19 cellular contexts compared by ENCODE assay signal in genomic region chr1:8347635-8348034, GRCh38. TPM values are rescaled to one million over a fixed set of nuclear protein-coding genes. Genes with fewer than 3 reads are reported as not detected.
DNase-seq lines count a peak whose midpoint lies in the region; ATAC-seq, FAIRE-seq and TF ChIP-seq lines count a peak whose summit lies in the region.
"Had no signal": no experiment of that assay in that cellular context is flagged by ENCODE, and none has a peak within 500 bp of the region (broad histone marks: within the 10 kb centered on the region; RNA-seq: fewer than 3 reads in every experiment).

No MANE protein-coding gene starts in this region.

- H3K27me3 ChIP-seq in K562 (ENCODE audit: control insufficient read depth in 2 of 2, insufficient read depth in 2 of 2, low read length in 2 of 2) = peaks cover 33 to 59% of the 10 kb centered on the region in 2 experiments
- H3K27me3 ChIP-seq in trophoblast cell (ENCODE audit: insufficient read depth, low read length) = no peaks in the 10 kb centered on the region
- no peaks in the 10 kb centered on the region for H3K27me3 ChIP-seq in tibial nerve
- H3K27me3 ChIP-seq: cardiac muscle cell had no signal

- H3K36me3 ChIP-seq in K562 (ENCODE audit: control insufficient read depth, insufficient read depth, low read length) (no peaks in the 10 kb centered on the region), trophoblast cell (ENCODE audit: control insufficient read depth in 1 of 2, insufficient read depth in 2 of 2, low read length in 2 of 2) (peaks cover 4 to 9% of the 10 kb centered on the region in 2 experiments), tibial nerve (no peaks in the 10 kb centered on the region)
- H3K36me3 ChIP-seq: cardiac muscle cell had no signal

- in situ Hi-C loops in K562 (cut with MboI) = no loop called here

- peak; percentile 19 for FAIRE-seq in K562 (lab: Jason Lieb, UNC)
- FAIRE-seq: A204.1, islet of Langerhans had no signal

- H2AK5ac ChIP-seq in trophoblast cell (ENCODE audit: low read length) = peak overlapping the region; percentile 76

- H3K9me1 ChIP-seq in K562 (ENCODE audit: control insufficient read depth, insufficient read depth, low read length) = peaks cover 3% of the 10 kb centered on the region

- CTCF ChIA-PET in K562 (lab: Yijun Ruan, JAX; ENCODE audit: low intra/inter-chr PET ratio) = interaction anchor here (0.6 to 5.0 kb wide), 5 partner anchors 138 to 680 kb away, joined by 3 to 35 read pairs (median 8); no protein-coding TSS in a partner anchor

- TF ChIP-seq EP300 in K562 (IDR thresholded peaks at IDR 0.05; ENCODE audit: low read length) = no peak
- no peak for TF ChIP-seq EP300 in tibial nerve (IDR thresholded peaks at IDR 0.05)

- no peak overlapping the region for H3K23ac ChIP-seq in trophoblast cell (ENCODE audit: low read length)

- H3K4me2 ChIP-seq in K562 (ENCODE audit: insufficient read depth, low read length) (no peak overlapping the region), trophoblast cell (ENCODE audit: low read length) (no peak overlapping the region)

- H4K20me1 ChIP-seq in K562 (replicated peaks; ENCODE audit: control insufficient read depth, insufficient read depth, low read length) = peaks cover 34% of the 10 kb centered on the region

- H3K9me3 ChIP-seq in K562 (replicated peaks; ENCODE audit: control insufficient read depth, insufficient read depth, low read depth, low read length) (no peaks in the 10 kb centered on the region), trophoblast cell (ENCODE audit: insufficient read depth, low read depth, low read length) (no peaks in the 10 kb centered on the region), tibial nerve (no peaks in the 10 kb centered on the region)

- BruUV-seq in K562 (replicated peaks; lab: Mats Ljungman, UMichigan) = no TSS peak

- H3K79me2 ChIP-seq in K562 (ENCODE audit: control insufficient read depth, insufficient read depth, low read length) (no peaks in the 10 kb centered on the region), trophoblast cell (ENCODE audit: control insufficient read depth, insufficient read depth, low read length, poor library complexity) (no peaks in the 10 kb centered on the region)

- H2BK120ac ChIP-seq in trophoblast cell (ENCODE audit: insufficient read depth, low read length, poor library complexity) = peak overlapping the region; percentile 83

- ATAC-seq in K562 (peak; percentile 18; the same call in 2 of the 3 replicates), omental fat pad (ENCODE audit: low FRiP score) (no peak)
- ATAC-seq: activated naive CD8-positive, alpha-beta T cell treated with anti-CD3 and anti-CD28 coated beads, Interleukin-2, amount 50 U/mL, for 24 hours; activated T-helper 17 cell treated with anti-CD3 and anti-CD28 coated beads, Interleukin-2, amount 50 U/mL, for 72 hours; natural killer cell; stimulated activated effector memory CD8-positive, alpha-beta T cell treated with anti-CD3 and anti-CD28 coated beads, Interleukin-12 subunit alpha, Interleukin-12 subunit beta, amount 100 ng/mL, for 72 hours had no signal

- peak overlapping the region; percentile 73 for H3K18ac ChIP-seq in trophoblast cell (ENCODE audit: low read length)

- WGBS in K562 (ENCODE audit: insufficient coverage, low coverage, missing lambda C conversion rate) = 11% methylated on average over 15 of the region's 15 CpGs
- no CpG with 5 or more reads among the region's 15 CpGs for WGBS in trophoblast cell (ENCODE audit: extremely low coverage, insufficient coverage, insufficient read length)
- WGBS in tibial nerve, 2 donors = 81 to 85% methylated on average over 15 of the region's 15 CpGs

- peak overlapping the region; percentile 25 for H2BK5ac ChIP-seq in trophoblast cell (ENCODE audit: low read depth, low read length, poor library complexity)

- TF ChIP-seq CTCF in K562 (IDR thresholded peaks at IDR 0.05 in 2 of 3, conservative IDR thresholded peaks at IDR 0.05 in 1 of 3; ENCODE audit: insufficient read depth in 2 of 3, low read depth in 1 of 3, low read length in 3 of 3) (no peak), tibial nerve (IDR thresholded peaks at IDR 0.05) (no peak), omental fat pad (IDR thresholded peaks at IDR 0.05) (no peak)

- H2AFZ ChIP-seq in K562 (ENCODE audit: low read depth, low read length) (no peak overlapping the region), trophoblast cell (ENCODE audit: insufficient read depth, low read length, poor library complexity) (no peak overlapping the region)

- H3K9ac ChIP-seq in K562 (ENCODE audit: insufficient read depth in 1 of 2, low read depth in 2 of 2, low read length in 2 of 2) (no peak overlapping the region), trophoblast cell (ENCODE audit: low read length) (no peak overlapping the region)

- peak overlapping the region; percentile 85 for H4K91ac ChIP-seq in trophoblast cell (ENCODE audit: low read depth, low read length)

- no peak overlapping the region for H3K14ac ChIP-seq in trophoblast cell (ENCODE audit: low read length)

- no peak overlapping the region for H3K4me3 ChIP-seq in K562
- no peak overlapping the region for H3K4me3 ChIP-seq in trophoblast cell (ENCODE audit: low read depth, low read length)
- H3K4me3 ChIP-seq in tibial nerve = no peak overlapping the region
- H3K4me3 ChIP-seq: cardiac muscle cell had no signal

- H3K4ac ChIP-seq in trophoblast cell (ENCODE audit: low read depth, low read length) = no peak overlapping the region

- no peak for TF ChIP-seq RAD21 in K562 (CRISPR knock-in tag; conservative IDR thresholded peaks at IDR 0.05 in 1 of 2, IDR thresholded peaks at IDR 0.05 in 1 of 2)

- H3K27ac ChIP-seq in K562 (ENCODE audit: extremely low read depth, low read depth, low read length) (no peak overlapping the region), trophoblast cell (ENCODE audit: low read depth, low read length) (peak overlapping the region; percentile 35), tibial nerve (peak overlapping the region in 1 of 4 donors; percentile 52)
- H3K27ac ChIP-seq: cardiac muscle cell had no signal

- peak overlapping the region; percentile 8 for H4K8ac ChIP-seq in trophoblast cell (ENCODE audit: low read depth, low read length)

- no peak overlapping the region for H4K12ac ChIP-seq in trophoblast cell (ENCODE audit: low read depth, low read length)

- peak; percentile 6 for DNase-seq in NCI-H1436 (lab: John Stamatoyannopoulos, UW)
- no peak for DNase-seq in NCI-H1436 treated with DMSO at 0.1 percent for 48 hours (lab: John Stamatoyannopoulos, UW)
- peak; percentile 35 for DNase-seq in M059J (ENCODE audit: low read depth)
- peak in 1 of 4 experiments; percentile 23 for DNase-seq in K562 (ENCODE audit: extremely low read depth in 1 of 4, low spot score in 3 of 4)
- DNase-seq in trophoblast cell = peak; percentile 79 to 84
- DNase-seq in medulla oblongata (ENCODE audit: extremely low spot score) = no peak
- no peak for DNase-seq in tibial nerve (ENCODE audit: low spot score in 2 of 2)
- DNase-seq in omental fat pad (ENCODE audit: low spot score) = no peak
- DNase-seq: activated naive CD8-positive, alpha-beta T cell treated with anti-CD3 and anti-CD28 coated beads, Interleukin-2, amount 50 U/mL, for 24 hours; MM.1S; natural killer cell; NCI-H2171 treated with DMSO at 0.1 percent for 48 hours; SHP77; stimulated activated CD4-positive, alpha-beta T cell treated with anti-CD3 and anti-CD28 coated beads, Interleukin-12 subunit alpha, Interleukin-12 subunit beta, amount 100 ng/mL, for 4 hours had no signal

- H3K4me1 ChIP-seq in K562 (replicated peaks in 1 of 2; ENCODE audit: control insufficient read depth in 2 of 2, insufficient read depth in 2 of 2, low read length in 2 of 2) (peaks cover 0 to 35% of the 10 kb centered on the region in 2 experiments; a peak in 3 of 5 replicates), trophoblast cell (ENCODE audit: control insufficient read depth in 1 of 2, insufficient read depth in 2 of 2, low read length in 2 of 2) (peaks cover 21 to 23% of the 10 kb centered on the region in 2 experiments), tibial nerve (peaks cover 0 to 45% (median 21%) of the 10 kb centered on the region in 4 donors)

- intact Hi-C loops in K562 (cut with micrococcal nuclease) = loop anchor here (5.0 kb wide), 1 partner anchor 680 kb away; no protein-coding TSS in a partner anchor

- peak overlapping the region; percentile 68 for H2BK12ac ChIP-seq in trophoblast cell (ENCODE audit: low read length)

- peaks cover 24% of the 10 kb centered on the region for H3K79me1 ChIP-seq in trophoblast cell (ENCODE audit: low read length)

- POLR2A ChIA-PET in K562 (lab: Yijun Ruan, JAX) = interaction anchor here (0.6 kb wide), 1 partner anchor 160 kb away, joined by 4 read pairs; no protein-coding TSS in a partner anchor

- TF ChIP-seq POLR2A in K562 (conservative IDR thresholded peaks at IDR 0.05) (no peak), tibial nerve (IDR thresholded peaks at IDR 0.05) (no peak)

RNA-seq across cellular contexts. Expression of gene SLC45A1, which starts 29.7 kb away (rescaled TPM):
- total RNA-seq in M059J (2014; rRNA removed; shearing (Covaris generic)) = 0.27 TPM in 1 of 2 replicates, not detected in the other
- total RNA-seq in K562 (2011; cell fraction: chromatin; rRNA removed; ENCODE audit: low replicate concordance) = not detected in 2 replicates
- not detected in 2 replicates for total RNA-seq in K562 (2011; cell fraction: nucleolus; rRNA removed)
- total RNA-seq in K562 (2011; cell fraction: nucleoplasm; rRNA removed) = not detected in 2 replicates
- total RNA-seq in K562 (2014; rRNA removed) (not detected in 2 replicates), K562 (2014; rRNA removed; fragmentation: Illumina TruSeq; extraction: Trizol) (not detected in 2 replicates), K562 (2015; rRNA removed; fragmentation: Illumina TruSeq; extraction: Trizol) (not detected in 2 replicates), K562 (2021) (not detected in 2 replicates), tibial nerve (10 to 100 TPM in 1 of 4 donors, 1 to 10 TPM in 3; 5.4 to 15.1 (median 7.6) TPM), omental fat pad (1 to 10 TPM in 3 of 4 donors, under 1 TPM in 1; 0.84 to 4.1 (median 2.7) TPM)
- polyA plus RNA-seq in K562 (2011; rRNA removed) (not detected in 2 replicates), K562 (2014; fragmentation: Illumina TruSeq; extraction: Trizol) (not detected in 2 replicates), K562 (2014; fragmentation: Nextera tagmentation; extraction: Ambion mirVana) (not detected), K562 (2014; rRNA removed) (not detected in 2 replicates)
- not detected in 2 replicates for polyA plus RNA-seq in K562 (2011; cell fraction: cytosol; rRNA removed)
- not detected in 2 replicates for polyA plus RNA-seq in K562 (2011; cell fraction: nucleus; rRNA removed)
- not detected in 2 replicates for polyA plus RNA-seq in K562 (2012)
- polyA minus RNA-seq in K562 (2011; rRNA and poly(A)+ RNA removed) = not detected in 2 replicates
- not detected in 2 replicates for polyA minus RNA-seq in K562 (2011; cell fraction: cytosol; rRNA and poly(A)+ RNA removed)
- not detected in 2 replicates for polyA minus RNA-seq in K562 (2011; cell fraction: nucleus; rRNA and poly(A)+ RNA removed)
- polyA plus RNA-seq in trophoblast cell (2013) = 0.49 and 0.65 TPM in 2 replicates

Comparison
In these comparisons a context has a peak if more than half of its experiments do, and no peak if none do; other contexts are left out.
1. DNase-seq: peak in NCI-H1436 (single experiment), M059J (single experiment) and trophoblast cell (2 of 2); none in NCI-H1436 treated with DMSO at 0.1 percent for 48 hours (single experiment), medulla oblongata (single experiment), tibial nerve (0 of 2) and omental fat pad (single experiment).